10 cellular contexts compared by ENCODE assay signal in genomic region chr2:237686659-237687136, GRCh38. TPM values are rescaled to one million over a fixed set of nuclear protein-coding genes. Genes with fewer than 3 reads are reported as not detected.
DNase-seq lines count a peak whose midpoint lies in the region; ATAC-seq and TF ChIP-seq lines count a peak whose summit lies in the region.
"Had no signal": no experiment of that assay in that cellular context is flagged by ENCODE, and none has a peak within 500 bp of the region (broad histone marks: within the 10 kb centered on the region; RNA-seq: fewer than 3 reads in every experiment).

No MANE protein-coding gene starts in this region.

- H3K27ac ChIP-seq in brain microvascular endothelial cell = peak overlapping the region; percentile 98

- H3K36me3 ChIP-seq in brain microvascular endothelial cell (replicated peaks) = no peaks in the 10 kb centered on the region

- H3K27ac Mint-ChIP-seq in CD14-positive monocyte = peak overlapping the region; percentile 97 to 100 (median 100)
- peak overlapping the region; percentile 100 for H3K27ac Mint-ChIP-seq in HFFc6
- H3K27ac Mint-ChIP-seq in natural killer cell = peak overlapping the region; percentile 97 to 98
- H3K27ac Mint-ChIP-seq: nephron had no signal

- peaks cover 65% of the 10 kb centered on the region for H3K4me1 Mint-ChIP-seq in CD14-positive monocyte
- peaks cover 49% of the 10 kb centered on the region for H3K4me1 Mint-ChIP-seq in HFFc6 (ENCODE audit: low read depth)
- peaks cover 58 to 65% of the 10 kb centered on the region in 2 donors for H3K4me1 Mint-ChIP-seq in natural killer cell

- H3K27me3 Mint-ChIP-seq in CD14-positive monocyte (ENCODE audit: low read depth in 3 of 3) (peaks cover 0 to 3% (median 0%) of the 10 kb centered on the region in 3 donors), HFFc6 (ENCODE audit: insufficient read depth) (no peaks in the 10 kb centered on the region; the same call in 1 of the 2 replicates), natural killer cell (ENCODE audit: low read depth in 2 of 2) (no peaks in the 10 kb centered on the region)

- no peak for ATAC-seq in natural killer cell
- no peak for ATAC-seq in HG03135 (IDR thresholded peaks at IDR 0.05; ENCODE audit: unreplicated experiment)
- ATAC-seq in GM19351 (IDR thresholded peaks at IDR 0.05; ENCODE audit: unreplicated experiment) = no peak
- no peak for ATAC-seq in GM19455 (IDR thresholded peaks at IDR 0.05; ENCODE audit: unreplicated experiment)

- H3K27me3 ChIP-seq in brain microvascular endothelial cell (replicated peaks) = no peaks in the 10 kb centered on the region

- peaks cover 0 to 2% (median 0%) of the 10 kb centered on the region in 7 donors for H3K9me3 Mint-ChIP-seq in CD14-positive monocyte
- no peaks in the 10 kb centered on the region for H3K9me3 Mint-ChIP-seq in HFFc6
- no peaks in the 10 kb centered on the region for H3K9me3 Mint-ChIP-seq in natural killer cell
- H3K9me3 Mint-ChIP-seq: nephron had no signal

- no peak overlapping the region for H3K4me3 ChIP-seq in brain microvascular endothelial cell (ENCODE audit: low read depth, low read length)

- in situ Hi-C loops in brain microvascular endothelial cell (cut with HindIII; ENCODE audit: low pct_ligation_motif_present, low sequenced_read_pairs) = no loop called here

- DNase-seq in CD14-positive monocyte (ENCODE audit: low spot score) (peak; percentile 94), HFFc6 (no peak), brain microvascular endothelial cell (no peak), natural killer cell (no peak), NCI-H526 (lab: John Stamatoyannopoulos, UW) (no peak)
- DNase-seq: NCI-H1694 had no signal

- TF ChIP-seq CTCF in CD14-positive monocyte (IDR thresholded peaks at IDR 0.05) (peak; percentile 55), HFFc6 (IDR thresholded peaks at IDR 0.05) (peak; percentile 65), brain microvascular endothelial cell (IDR thresholded peaks at IDR 0.05; ENCODE audit: low read depth, low read length, missing control alignments) (peak; percentile 66), natural killer cell (IDR thresholded peaks at IDR 0.05) (no peak)

- intact Hi-C loops in CD14-positive monocyte (cut with micrococcal nuclease) = loop anchor here in 1 of 2 donors (1.0 kb wide), 1 partner anchor 9 kb away; no protein-coding TSS in a partner anchor
- intact Hi-C loops in natural killer cell (cut with micrococcal nuclease) = loop anchor here (1.0 kb wide), 1 partner anchor 11 kb away; no protein-coding TSS in a partner anchor

- H3K36me3 Mint-ChIP-seq in CD14-positive monocyte = peaks cover 9 to 28% of the 10 kb centered on the region in 2 donors
- H3K36me3 Mint-ChIP-seq in HFFc6 (ENCODE audit: low read depth) = peaks cover 5% of the 10 kb centered on the region
- no peaks in the 10 kb centered on the region for H3K36me3 Mint-ChIP-seq in natural killer cell

- H3K4me3 Mint-ChIP-seq in CD14-positive monocyte (peak overlapping the region in 1 of 2 donors; percentile 48), HFFc6 (peak overlapping the region; percentile 68), natural killer cell (peak overlapping the region; percentile 9)
- H3K4me3 Mint-ChIP-seq: nephron had no signal

RNA-seq across cellular contexts. Expression of gene LRRFIP1, which starts 59.3 kb away (rescaled TPM):
- 10 to 100 TPM; 67.3 to 98.3 TPM for polyA plus RNA-seq in CD14-positive monocyte
- total RNA-seq in HFFc6 (2021; fragmentation: NEBNext Ultra II Directional; extraction: Animal tissue kit (Norgen Biotek cat#: 25700)) = 100 to 1,000 TPM in 4 of 6 experiments, 10 to 100 TPM in 2; 90.6 to 107 (median 102) TPM
- total RNA-seq in natural killer cell = 100 to 1,000 TPM; 163 to 207 (median 188) TPM
